Comparison of ENCODE assay signal across 16 cellular contexts in genomic region chr1:175183586-175183985, GRCh38. TPM values are rescaled to one million over a fixed set of nuclear protein-coding genes. Genes with fewer than 3 reads are reported as not detected.
A peak's percentile ranks its signal among the peaks of the same experiment; 100 is the strongest.
DNase-seq lines count a peak whose midpoint lies in the region; ATAC-seq and TF ChIP-seq lines count a peak whose summit lies in the region.
"Had no signal": no experiment of that assay in that cellular context is flagged by ENCODE, and none has a peak within 500 bp of the region (broad histone marks: within the 10 kb centered on the region; RNA-seq: fewer than 3 reads in every experiment).

No MANE protein-coding gene starts in this region.

- H2AFZ ChIP-seq in GM23338: no peak overlapping the region

- H3K9me2 ChIP-seq in GM23338 (ENCODE audit: insufficient read depth): no peaks in the 10 kb centered on the region

- DNase-seq in GM23338 (ENCODE audit: low spot score): peak; percentile 33
- DNase-seq in activated B cell treated with CpG ODN at 0.5 μM for 24 hours: no peak
- peak; percentile 57 for DNase-seq in iPS-NIHi7 (ENCODE audit: extremely low spot score)
- no peak for DNase-seq in spleen
- no peak for DNase-seq in heart left ventricle
- no peak for DNase-seq in coronary artery (ENCODE audit: low spot score)
- DNase-seq: COR-L47, DMS153, EL, NCI-H1105 treated with DMSO at 0.1 percent for 48 hours, NCI-H1930, NCI-H2171 treated with DMSO at 0.1 percent for 48 hours, SHP77 treated with DMSO at 0.1 percent for 48 hours had no signal

- peaks cover 26% of the 10 kb centered on the region; the same call in 1 of the 2 replicates for H4K20me1 ChIP-seq in BLaER1
- no peaks in the 10 kb centered on the region for H4K20me1 ChIP-seq in GM23338 (replicated peaks; ENCODE audit: insufficient read depth)

- TF ChIP-seq CTCF in GM23338 (conservative IDR thresholded peaks at IDR 0.05; ENCODE audit: low read depth in 2 of 2): no peak
- TF ChIP-seq CTCF in activated B cell treated with CpG ODN at 0.5 μM for 24 hours (IDR thresholded peaks at IDR 0.05): no peak
- no peak for TF ChIP-seq CTCF in spleen (IDR thresholded peaks at IDR 0.05 in 8 of 11, conservative IDR thresholded peaks at IDR 0.05 in 3 of 11)
- no peak for TF ChIP-seq CTCF in heart left ventricle (IDR thresholded peaks at IDR 0.05)
- no peak for TF ChIP-seq CTCF in coronary artery (IDR thresholded peaks at IDR 0.05)

- peaks cover 70% of the 10 kb centered on the region for H3K4me1 ChIP-seq in BLaER1
- peaks cover 5% of the 10 kb centered on the region; the same call in 1 of the 2 replicates for H3K4me1 ChIP-seq in GM23338 (ENCODE audit: insufficient read depth)
- peaks cover 17 to 100% (median 88%) of the 10 kb centered on the region in 6 donors for H3K4me1 ChIP-seq in spleen
- H3K4me1 ChIP-seq in heart left ventricle: peaks cover 0 to 62% (median 31%) of the 10 kb centered on the region in 12 donors

- H3K27ac Mint-ChIP-seq in GM23338: no peak overlapping the region
- H3K27ac Mint-ChIP-seq in activated B cell treated with CpG ODN at 0.5 μM for 24 hours: peak overlapping the region; percentile 73

- TF ChIP-seq POLR2A in spleen (IDR thresholded peaks at IDR 0.05) (no peak), heart left ventricle (IDR thresholded peaks at IDR 0.05) (no peak)

- H3F3A ChIP-seq in GM23338 (replicated peaks; ENCODE audit: low read depth): no peaks in the 10 kb centered on the region

- H3K9me3 ChIP-seq in BLaER1 (no peaks in the 10 kb centered on the region), spleen (no peaks in the 10 kb centered on the region), heart left ventricle (no peaks in the 10 kb centered on the region)

- peaks cover 6% of the 10 kb centered on the region for H3K27me3 Mint-ChIP-seq in GM23338 (ENCODE audit: insufficient read depth, low read depth, poor library complexity)
- no peaks in the 10 kb centered on the region for H3K27me3 Mint-ChIP-seq in activated B cell treated with CpG ODN at 0.5 μM for 24 hours

- CTCF ChIA-PET in activated B cell treated with CpG ODN at 0.5 μM for 24 hours (lab: Charles Lee): interaction anchor here (1.3 to 2.5 kb wide), 2 partner anchors 8 to 28 kb away, joined by 4 to 7 read pairs; no protein-coding TSS in a partner anchor

- H3K4me1 Mint-ChIP-seq in GM23338: peaks cover 10% of the 10 kb centered on the region
- peaks cover 99% of the 10 kb centered on the region for H3K4me1 Mint-ChIP-seq in activated B cell treated with CpG ODN at 0.5 μM for 24 hours

- POLR2A ChIA-PET in activated B cell treated with CpG ODN at 0.5 μM for 24 hours (lab: Charles Lee): interaction anchor here (1.3 kb wide), 1 partner anchor 10 kb away, joined by 4 read pairs; no protein-coding TSS in a partner anchor

- H3K36me3 ChIP-seq in BLaER1 (peaks cover 62% of the 10 kb centered on the region), GM23338 (ENCODE audit: insufficient read depth) (no peaks in the 10 kb centered on the region), spleen (peaks cover 0 to 83% (median 2%) of the 10 kb centered on the region in 6 donors), heart left ventricle (peaks cover 0 to 26% (median 0%) of the 10 kb centered on the region in 9 donors)

- H3K27me3 ChIP-seq in BLaER1: no peaks in the 10 kb centered on the region
- no peaks in the 10 kb centered on the region for H3K27me3 ChIP-seq in GM23338 (ENCODE audit: insufficient read depth)
- H3K27me3 ChIP-seq in spleen (replicated peaks in 1 of 7): no peaks in the 10 kb centered on the region
- no peaks in the 10 kb centered on the region for H3K27me3 ChIP-seq in heart left ventricle

- H3K4me2 ChIP-seq in BLaER1 (no peak overlapping the region), GM23338 (no peak overlapping the region; the same call in 1 of the 2 replicates)

- no peak overlapping the region for H3K9ac ChIP-seq in BLaER1

- H3K27ac ChIP-seq in BLaER1: 0 out of 2 replicates have a peak overlapping the region, but pooled peaks have one; percentile 20
- no peak overlapping the region for H3K27ac ChIP-seq in GM23338 (ENCODE audit: low read depth)
- no peak overlapping the region for H3K27ac ChIP-seq in spleen
- H3K27ac ChIP-seq in heart left ventricle: no peak overlapping the region
- no peak overlapping the region for H3K27ac ChIP-seq in coronary artery

- H3K4me3 Mint-ChIP-seq in GM23338 (no peak overlapping the region), activated B cell treated with CpG ODN at 0.5 μM for 24 hours (no peak overlapping the region)

- intact Hi-C loops in activated B cell treated with CpG ODN at 0.5 μM for 24 hours (cut with micrococcal nuclease) (no loop called here), spleen (cut with DNase I; ENCODE audit: low total_unique reads) (no loop called here), heart left ventricle (cut with DNase I) (no loop called here)

- ATAC-seq in GM23338 (peak; percentile 94), activated B cell treated with CpG ODN at 0.5 μM for 24 hours (ENCODE audit: low read depth) (no peak), HG02588 (IDR thresholded peaks at IDR 0.05; ENCODE audit: unreplicated experiment) (no peak), heart left ventricle (no peak)

- whole genome bisulfite sequencing in spleen, 5 donors: 86 to 97% (median 95%) methylated on average over 5 of the region's 5 CpGs
- 93 to 99% (median 97%) methylated on average over 4 to 5 of the region's 5 CpGs for WGBS in heart left ventricle, 4 donors

- no peaks in the 10 kb centered on the region for H3K9me3 Mint-ChIP-seq in GM23338
- H3K9me3 Mint-ChIP-seq in activated B cell treated with CpG ODN at 0.5 μM for 24 hours: no peaks in the 10 kb centered on the region

- H3K36me3 Mint-ChIP-seq in GM23338 (ENCODE audit: low read depth) (no peaks in the 10 kb centered on the region; the same call in 2 of the 3 replicates), activated B cell treated with CpG ODN at 0.5 μM for 24 hours (ENCODE audit: low read depth) (peaks cover 81% of the 10 kb centered on the region)

- H3K4me3 ChIP-seq in BLaER1 (no peak overlapping the region), GM23338 (no peak overlapping the region), spleen (peak overlapping the region in 1 of 8 donors; percentile 6), heart left ventricle (no peak overlapping the region), coronary artery (no peak overlapping the region)

- H3K79me2 ChIP-seq in GM23338 (replicated peaks; ENCODE audit: insufficient read depth): no peaks in the 10 kb centered on the region

RNA-seq across cellular contexts. Expression of gene KIAA0040, which starts 9.0 kb away (rescaled TPM):
- 10.2 and 11.9 TPM in 2 replicates for total RNA-seq in GM23338 (2014; rRNA removed; shearing (Covaris generic))
- 7.0 and 7.3 TPM in 2 replicates for polyA plus RNA-seq in GM23338 (2016; fragmentation: Nextera tagmentation; extraction: Ambion mirVana)
- 55.5 and 57.2 TPM in 2 replicates for total RNA-seq in activated B cell treated with CpG ODN at 0.5 μM for 24 hours
- total RNA-seq in spleen: 100 to 1,000 TPM in 1 of 7 donors, 10 to 100 TPM in 6; 45.9 to 111 (median 52.0) TPM
- 10 to 100 TPM; 13.7 to 19.1 (median 18.7) TPM for polyA plus RNA-seq in spleen
- total RNA-seq in heart left ventricle: 10 to 100 TPM; 10.0 to 45.3 (median 12.9) TPM
- polyA plus RNA-seq in heart left ventricle: 10 to 100 TPM in 1 of 2 donors, 1 to 10 TPM in 1; 4.8 to 16.0 TPM
- polyA plus RNA-seq: AG04450 had no signal

Comparison
In these comparisons a context has a peak if more than half of its experiments do, and no peak if none do; other contexts are left out.
1. DNase-seq: peak in GM23338 (single experiment) and iPS-NIHi7 (single experiment); none in activated B cell treated with CpG ODN at 0.5 μM for 24 hours (single experiment), spleen (single experiment), heart left ventricle (0 of 5) and coronary artery (single experiment).